ENCODE assay signal across 1 cellular context in the genomic region with DNA sequence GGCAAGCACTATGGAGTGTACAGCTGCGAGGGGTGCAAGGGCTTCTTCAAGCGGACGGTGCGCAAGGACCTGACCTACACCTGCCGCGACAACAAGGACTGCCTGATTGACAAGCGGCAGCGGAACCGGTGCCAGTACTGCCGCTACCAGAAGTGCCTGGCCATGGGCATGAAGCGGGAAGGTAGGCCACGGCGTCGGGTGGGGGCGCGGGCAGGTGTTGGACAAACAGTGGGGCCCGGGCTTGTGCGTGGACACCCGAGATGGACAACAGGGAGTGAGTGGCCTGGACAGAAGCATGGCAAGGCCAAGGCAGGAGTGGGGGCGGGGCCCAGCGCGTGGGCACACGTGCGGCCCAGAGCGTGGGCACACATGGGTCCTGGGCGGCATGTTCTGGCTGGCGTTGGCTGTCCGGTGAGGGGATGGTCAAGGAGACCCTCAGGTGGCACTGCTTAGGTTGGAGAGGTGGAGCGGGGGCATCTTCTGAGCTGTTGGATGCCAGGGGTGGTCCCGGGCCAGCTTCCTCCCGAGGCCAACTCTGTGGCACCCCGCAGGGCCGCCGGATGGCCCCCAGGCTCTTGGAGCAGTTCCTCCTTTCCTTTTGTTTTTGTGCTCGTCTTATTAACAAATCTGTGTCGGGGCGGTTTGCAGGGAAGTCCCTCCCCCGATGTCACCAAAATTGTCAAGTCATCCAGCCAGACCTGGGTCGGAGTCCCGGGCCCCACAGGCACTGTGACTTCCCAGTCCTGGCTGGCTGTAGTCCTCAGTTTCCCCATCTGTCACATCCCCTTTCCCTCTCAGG.
TF ChIP-seq lines count a peak whose summit lies in the region.

No MANE protein-coding gene starts in this region.

TF ChIP-seq in liver, 16 proteins besides CTCF, POLR2A, EP300 and RAD21 (continued from another document):
- TF ChIP-seq HNF4A (conservative IDR thresholded peaks at IDR 0.05), result no peak
- TF ChIP-seq, protein P1, sequence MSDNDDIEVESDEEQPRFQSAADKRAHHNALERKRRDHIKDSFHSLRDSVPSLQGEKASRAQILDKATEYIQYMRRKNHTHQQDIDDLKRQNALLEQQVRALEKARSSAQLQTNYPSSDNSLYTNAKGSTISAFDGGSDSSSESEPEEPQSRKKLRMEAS (IDR thresholded peaks at IDR 0.05), result no peak
